8 cellular contexts compared by ENCODE assay signal in genomic region chr1:206809504-206810084, GRCh38. TPM values are rescaled to one million over a fixed set of nuclear protein-coding genes. Genes with fewer than 3 reads are reported as not detected.
DNase-seq lines count a peak whose midpoint lies in the region; ATAC-seq and TF ChIP-seq lines count a peak whose summit lies in the region.

No MANE protein-coding gene starts in this region.

- H3K4me3 ChIP-seq in parathyroid adenoma (ENCODE audit: low read depth, low read length) (no peak overlapping the region), HAP-1 (no peak overlapping the region)

- no peak overlapping the region for H3K27ac ChIP-seq in parathyroid adenoma

- DNase-seq in A172 (ENCODE audit: low spot score) (peak; percentile 61), GM03348 (ENCODE audit: low spot score) (peak; percentile 38), NOMO-1 treated with dmso at 0.1 percent for 144 hours (lab: John Stamatoyannopoulos, UW; ENCODE audit: unreplicated experiment) (peak; percentile 13), HAP-1 (ENCODE audit: low spot score in 2 of 2) (no peak), DMS153 treated with DMSO at 0.1 percent for 48 hours (lab: John Stamatoyannopoulos, UW; ENCODE audit: unreplicated experiment) (no peak)
- DNase-seq in central memory CD4-positive, alpha-beta T cell, result peak; percentile 18

- no peaks in the 10 kb centered on the region for H3K79me2 ChIP-seq in parathyroid adenoma

- H3K4me1 ChIP-seq in parathyroid adenoma, result no peaks in the 10 kb centered on the region
- H3K4me1 ChIP-seq in HAP-1, result no peaks in the 10 kb centered on the region

- TF ChIP-seq CTCF in parathyroid adenoma (IDR thresholded peaks at IDR 0.05), result peak; percentile 19

- ATAC-seq in HG03457 (IDR thresholded peaks at IDR 0.05; ENCODE audit: unreplicated experiment), result no peak

- in situ Hi-C loops in HAP-1 (cut with MboI; ENCODE audit: low sequenced_read_pairs), result loop anchor here (10.0 kb wide), 1 partner anchor 65 kb away; no protein-coding TSS in a partner anchor

- H3K27me3 ChIP-seq in parathyroid adenoma (ENCODE audit: control insufficient read depth, insufficient read depth, low read length) (no peaks in the 10 kb centered on the region), HAP-1 (ENCODE audit: low read depth) (no peaks in the 10 kb centered on the region)

- H3K4me2 ChIP-seq in parathyroid adenoma (ENCODE audit: low read length), result no peak overlapping the region

- no peak overlapping the region for H2AFZ ChIP-seq in parathyroid adenoma

- H3K9me3 ChIP-seq in parathyroid adenoma (ENCODE audit: control insufficient read depth, low read length), result no peaks in the 10 kb centered on the region
- no peaks in the 10 kb centered on the region for H3K9me3 ChIP-seq in HAP-1

- no peaks in the 10 kb centered on the region for H3K36me3 ChIP-seq in parathyroid adenoma (ENCODE audit: control insufficient read depth, insufficient read depth, low read length)
- no peaks in the 10 kb centered on the region for H3K36me3 ChIP-seq in HAP-1 (replicated peaks)

- no peak overlapping the region for H3K9ac ChIP-seq in parathyroid adenoma

RNA-seq across cellular contexts. Expression of gene IL10, which starts 37.3 kb away (rescaled TPM):
- not detected in 2 replicates for total RNA-seq in A172 (2014; rRNA removed; shearing (Covaris generic))

RNA-seq across cellular contexts. Expression of gene IL19, which starts 39.0 kb away (rescaled TPM):
- not detected in 2 replicates for total RNA-seq in A172 (2014; rRNA removed; shearing (Covaris generic))

RNA-seq across cellular contexts. Expression of gene IL20, which starts 55.8 kb away (rescaled TPM):
- total RNA-seq in A172 (2014; rRNA removed; shearing (Covaris generic)), result not detected in 2 replicates

Comparison
In these comparisons a context has a peak if more than half of its experiments do, and no peak if none do; other contexts are left out.
1. DNase-seq: peak in A172 (single experiment), GM03348 (single experiment), NOMO-1 treated with dmso at 0.1 percent for 144 hours (single experiment) and central memory CD4-positive, alpha-beta T cell (single experiment); none in HAP-1 (0 of 2) and DMS153 treated with DMSO at 0.1 percent for 48 hours (single experiment).